ENCODE assay signal across 11 cellular contexts in the genomic region with DNA sequence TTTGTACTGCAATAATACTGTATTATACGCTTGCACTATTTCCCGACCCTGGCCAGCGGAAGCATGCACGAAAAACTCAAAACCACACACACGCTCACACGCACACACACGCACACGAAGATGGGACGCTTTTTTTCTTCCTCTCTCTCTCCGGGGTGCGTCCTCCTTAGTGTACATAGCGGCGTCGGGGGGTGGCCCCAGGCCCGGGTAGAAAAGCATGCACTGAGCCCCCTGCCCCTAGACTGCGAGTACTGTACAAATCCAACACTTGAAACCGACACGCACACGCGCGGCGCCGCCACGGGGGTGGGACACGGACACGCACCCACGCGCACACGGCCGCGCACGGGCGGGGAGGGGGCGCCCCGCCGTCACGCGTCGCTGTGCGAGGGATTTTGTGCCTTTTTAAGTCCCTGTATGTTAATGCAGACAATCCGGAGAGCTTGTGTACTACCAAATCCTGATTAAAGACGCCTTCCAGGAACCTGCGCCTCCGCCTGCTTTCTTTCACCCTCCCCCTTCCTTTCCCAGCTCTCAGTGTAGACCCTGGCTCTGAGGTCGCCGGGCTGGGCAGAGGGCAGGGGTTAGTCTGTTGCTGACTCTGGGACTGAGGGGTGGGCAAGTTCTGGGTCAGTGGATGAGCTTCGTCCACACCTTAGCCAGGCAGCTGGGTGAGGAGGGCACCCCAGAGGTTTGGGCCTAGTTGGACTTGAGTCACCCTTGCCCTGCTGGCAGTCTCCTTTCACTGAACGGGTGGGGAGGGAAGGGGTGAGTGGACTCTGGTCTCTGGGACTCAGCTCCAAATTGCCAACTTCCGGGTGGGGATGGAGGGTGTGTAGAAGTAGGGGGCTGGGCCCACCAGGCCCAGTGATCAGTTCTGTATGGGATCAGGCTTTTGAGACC. TPM values are rescaled to one million over a fixed set of nuclear protein-coding genes. Genes with fewer than 3 reads are reported as not detected.
DNase-seq lines count a peak whose midpoint lies in the region; ATAC-seq and TF ChIP-seq lines count a peak whose summit lies in the region.
"Had no signal": no experiment of that assay in that cellular context is flagged by ENCODE, and none has a peak within 500 bp of the region (broad histone marks: within the 10 kb centered on the region; RNA-seq: fewer than 3 reads in every experiment).

No MANE protein-coding gene starts in this region.

- no peaks in the 10 kb centered on the region for H3K9me3 Mint-ChIP-seq in activated naive CD8-positive, alpha-beta T cell treated with anti-CD3 and anti-CD28 coated beads for 36 hours
- no peaks in the 10 kb centered on the region for H3K9me3 Mint-ChIP-seq in mesothelial cell of epicardium

- H3K27ac ChIP-seq in Karpas-422 (ENCODE audit: low read length): no peak overlapping the region

- H3K9me3 ChIP-seq in Karpas-422 (ENCODE audit: low read length): no peaks in the 10 kb centered on the region

- peak overlapping the region; percentile 70 for H3K4me3 Mint-ChIP-seq in activated naive CD8-positive, alpha-beta T cell treated with anti-CD3 and anti-CD28 coated beads for 36 hours
- peak overlapping the region; percentile 53 for H3K4me3 Mint-ChIP-seq in mesothelial cell of epicardium

- TF ChIP-seq CTCF in AG10803 (conservative IDR thresholded peaks at IDR 0.05; ENCODE audit: low read length) (no peak), mesothelial cell of epicardium (IDR thresholded peaks at IDR 0.05; ENCODE audit: unreplicated experiment) (no peak)

- ATAC-seq in GM19467 (IDR thresholded peaks at IDR 0.05; ENCODE audit: unreplicated experiment): no peak

- peaks cover 16% of the 10 kb centered on the region for H3K4me1 ChIP-seq in Karpas-422 (ENCODE audit: low read length)

- no peaks in the 10 kb centered on the region for H3K9me2 ChIP-seq in Karpas-422 (replicated peaks; ENCODE audit: insufficient read depth, low read length)

- no peak overlapping the region for H3K4me3 ChIP-seq in AG10803 (ENCODE audit: low read length)
- H3K4me3 ChIP-seq in Karpas-422 (ENCODE audit: low read length): 0 out of 2 replicates have a peak overlapping the region, but pooled peaks have one; percentile 48

- H2AFZ ChIP-seq in Karpas-422 (ENCODE audit: low read length): no peak overlapping the region

- no peak overlapping the region for H3K9ac ChIP-seq in Karpas-422 (ENCODE audit: low read length)

- no peaks in the 10 kb centered on the region for H3K36me3 ChIP-seq in Karpas-422 (ENCODE audit: insufficient read depth, low read length)

- no peaks in the 10 kb centered on the region for H3K36me3 Mint-ChIP-seq in activated naive CD8-positive, alpha-beta T cell treated with anti-CD3 and anti-CD28 coated beads for 36 hours
- no peaks in the 10 kb centered on the region for H3K36me3 Mint-ChIP-seq in mesothelial cell of epicardium

- H4K20me1 ChIP-seq in Karpas-422 (ENCODE audit: insufficient read depth, low read depth, low read length): no peaks in the 10 kb centered on the region

- H3K27me3 ChIP-seq in Karpas-422 (ENCODE audit: low read length): no peaks in the 10 kb centered on the region

- peaks cover 47% of the 10 kb centered on the region for H3K27me3 Mint-ChIP-seq in activated naive CD8-positive, alpha-beta T cell treated with anti-CD3 and anti-CD28 coated beads for 36 hours
- peaks cover 71% of the 10 kb centered on the region for H3K27me3 Mint-ChIP-seq in mesothelial cell of epicardium (ENCODE audit: low read depth)

- H3K4me2 ChIP-seq in Karpas-422 (ENCODE audit: low read depth, low read length, poor library complexity, severe bottlenecking): peak overlapping the region; percentile 65

- H3K27ac Mint-ChIP-seq in activated naive CD8-positive, alpha-beta T cell treated with anti-CD3 and anti-CD28 coated beads for 36 hours: peak overlapping the region; percentile 1
- H3K27ac Mint-ChIP-seq in mesothelial cell of epicardium: no peak overlapping the region

- DNase-seq in AG10803 (ENCODE audit: low read depth) (peak; percentile 15), Karpas-422 (no peak), mesothelial cell of epicardium (ENCODE audit: low spot score in 2 of 2, unreplicated experiment in 2 of 2) (no peak), mucosa of gallbladder (ENCODE audit: low spot score) (no peak), NCI-H1105 treated with DMSO at 0.1 percent for 48 hours (lab: John Stamatoyannopoulos, UW) (no peak), UCSD-AML1 (lab: John Stamatoyannopoulos, UW; ENCODE audit: unreplicated experiment) (no peak)
- DNase-seq in activated naive CD8-positive, alpha-beta T cell treated with anti-CD3 and anti-CD28 coated beads for 36 hours: peak; percentile 29
- DNase-seq: activated CD8-positive, alpha-beta memory T cell treated with anti-CD3 and anti-CD28 coated beads, Interleukin-2, amount 50 U/mL, for 4 hours; DND-41; NCI-H2107 had no signal

- peaks cover 9% of the 10 kb centered on the region for H3K4me1 Mint-ChIP-seq in activated naive CD8-positive, alpha-beta T cell treated with anti-CD3 and anti-CD28 coated beads for 36 hours
- H3K4me1 Mint-ChIP-seq in mesothelial cell of epicardium: peaks cover 23% of the 10 kb centered on the region

- H3K79me2 ChIP-seq in Karpas-422 (ENCODE audit: low read length): no peaks in the 10 kb centered on the region

RNA-seq across cellular contexts. Expression of a gene that starts 21.6 kb away (rescaled TPM):
- total RNA-seq in Karpas-422 (2014; rRNA removed; shearing (Covaris generic); ENCODE audit: low replicate concordance): not detected in 2 replicates
- total RNA-seq in activated naive CD8-positive, alpha-beta T cell treated with anti-CD3 and anti-CD28 coated beads for 36 hours: not detected
- total RNA-seq in mesothelial cell of epicardium (not detected in 3 replicates), mucosa of gallbladder (0.37 TPM)

RNA-seq across cellular contexts. Expression of a gene that starts 32.2 kb away (rescaled TPM):
- total RNA-seq in Karpas-422 (2014; rRNA removed; shearing (Covaris generic); ENCODE audit: low replicate concordance): 55.0 and 56.8 TPM in 2 replicates
- total RNA-seq in activated naive CD8-positive, alpha-beta T cell treated with anti-CD3 and anti-CD28 coated beads for 36 hours: 1 to 10 TPM; 1.4 to 1.5 TPM
- total RNA-seq in mesothelial cell of epicardium: 2.2 to 3.4 TPM (median 2.9 TPM) in 3 replicates
- total RNA-seq in mucosa of gallbladder: 7.3 TPM

RNA-seq across cellular contexts. Expression of a gene that starts 33.1 kb away (rescaled TPM):
- total RNA-seq in Karpas-422 (2014; rRNA removed; shearing (Covaris generic); ENCODE audit: low replicate concordance): 0.34 and 1.2 TPM in 2 replicates
- under 1 TPM; 0.12 to 0.14 TPM for total RNA-seq in activated naive CD8-positive, alpha-beta T cell treated with anti-CD3 and anti-CD28 coated beads for 36 hours
- total RNA-seq in mesothelial cell of epicardium (0.29 to 0.34 TPM (median 0.29 TPM) in 3 replicates), mucosa of gallbladder (1.6 TPM)

RNA-seq across cellular contexts. Expression of a gene that starts 47.1 kb away (rescaled TPM):
- 59.0 and 157 TPM in 2 replicates for total RNA-seq in Karpas-422 (2014; rRNA removed; shearing (Covaris generic); ENCODE audit: low replicate concordance)
- 10 to 100 TPM; 55.8 to 56.1 TPM for total RNA-seq in activated naive CD8-positive, alpha-beta T cell treated with anti-CD3 and anti-CD28 coated beads for 36 hours
- total RNA-seq in mesothelial cell of epicardium (49.0 to 52.3 TPM (median 49.4 TPM) in 3 replicates), mucosa of gallbladder (58.2 TPM)

Comparison
In these comparisons a context has a peak if more than half of its experiments do, and no peak if none do; other contexts are left out.
1. DNase-seq: peak in AG10803 (single experiment) and activated naive CD8-positive, alpha-beta T cell treated with anti-CD3 and anti-CD28 coated beads for 36 hours (single experiment); none in Karpas-422 (single experiment), mesothelial cell of epicardium (0 of 2), mucosa of gallbladder (single experiment), NCI-H1105 treated with DMSO at 0.1 percent for 48 hours (single experiment) and UCSD-AML1 (single experiment).